8 cellular contexts compared by ENCODE assay signal in the genomic region with DNA sequence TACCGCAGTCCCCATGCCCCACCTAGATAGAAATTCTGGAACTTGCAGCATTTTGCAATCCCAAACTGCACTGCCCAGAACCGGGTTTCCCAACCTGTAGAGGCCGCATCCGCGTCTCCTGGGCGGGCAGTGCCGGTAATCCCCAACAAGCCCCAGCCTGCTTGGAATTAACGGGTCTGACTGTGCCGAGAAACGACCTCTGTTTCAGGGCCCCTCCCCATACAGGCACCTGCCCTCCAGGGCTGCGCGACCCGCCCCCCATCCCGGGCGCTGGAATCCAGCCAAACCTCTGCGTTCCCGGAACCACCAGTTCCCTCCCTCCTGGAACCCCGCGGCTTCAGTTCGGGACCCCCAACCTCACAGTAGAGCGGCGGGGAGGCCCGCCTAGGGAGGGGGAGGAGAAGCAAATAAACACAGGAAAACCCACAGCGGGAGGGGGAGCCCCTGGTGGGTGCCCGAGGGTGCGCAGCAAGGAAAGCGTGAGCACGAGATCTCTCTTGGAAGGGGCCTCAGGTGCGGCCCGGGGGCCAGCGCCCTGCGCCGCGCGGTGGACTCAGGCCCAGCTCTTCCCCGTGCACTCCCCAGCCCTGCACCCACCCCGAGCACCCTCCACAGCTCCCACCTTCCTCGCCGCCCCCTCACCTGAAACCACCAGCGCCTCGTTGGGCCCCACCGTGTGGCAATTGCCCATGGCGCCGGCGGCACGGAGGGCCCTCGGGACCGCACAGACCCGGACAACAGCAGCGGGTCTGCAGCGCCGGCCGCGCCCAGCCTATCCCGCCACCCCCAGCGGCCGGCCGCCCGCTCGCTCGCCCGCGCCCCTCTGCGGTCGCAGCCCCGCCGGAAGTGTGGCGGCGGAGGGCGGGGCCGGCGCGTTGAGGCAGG. TPM values are rescaled to one million over a fixed set of nuclear protein-coding genes. Genes with fewer than 3 reads are reported as not detected.
DNase-seq lines count a peak whose midpoint lies in the region; ATAC-seq and TF ChIP-seq lines count a peak whose summit lies in the region.

A gene with protein sequence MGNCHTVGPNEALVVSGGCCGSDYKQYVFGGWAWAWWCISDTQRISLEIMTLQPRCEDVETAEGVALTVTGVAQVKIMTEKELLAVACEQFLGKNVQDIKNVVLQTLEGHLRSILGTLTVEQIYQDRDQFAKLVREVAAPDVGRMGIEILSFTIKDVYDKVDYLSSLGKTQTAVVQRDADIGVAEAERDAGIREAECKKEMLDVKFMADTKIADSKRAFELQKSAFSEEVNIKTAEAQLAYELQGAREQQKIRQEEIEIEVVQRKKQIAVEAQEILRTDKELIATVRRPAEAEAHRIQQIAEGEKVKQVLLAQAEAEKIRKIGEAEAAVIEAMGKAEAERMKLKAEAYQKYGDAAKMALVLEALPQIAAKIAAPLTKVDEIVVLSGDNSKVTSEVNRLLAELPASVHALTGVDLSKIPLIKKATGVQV (minus strand): TSS at position 850 of the 885 bp plus-strand sequence. CDS start 159 bp downstream, at position 691.

- ATAC-seq in SK-N-SH treated with all-trans-retinoic acid at 6 μM for 48 hours (peak; percentile 80), upper lobe of right lung (peak; percentile 82), GM21423 (IDR thresholded peaks at IDR 0.05; ENCODE audit: unreplicated experiment) (no peak)

- TF ChIP-seq CTCF in cardiac muscle cell (IDR thresholded peaks at IDR 0.05; ENCODE audit: low read depth, low read length) (peak; percentile 19), upper lobe of right lung (IDR thresholded peaks at IDR 0.05) (peak; percentile 29)

- H3K4me1 ChIP-seq in cardiac muscle cell (ENCODE audit: low read depth) = peaks cover 12% of the 10 kb centered on the region
- peaks cover 50% of the 10 kb centered on the region for H3K4me1 ChIP-seq in upper lobe of right lung

- H3K27ac ChIP-seq in cardiac muscle cell (peak within 1 kb of the TSS; percentile 74), upper lobe of right lung (peak within 1 kb of the TSS; percentile 98)

- DNase-seq in GM04504 (ENCODE audit: low read depth) (peak; percentile 16), LHCN-M2 (ENCODE audit: low read depth) (peak; percentile 17), cardiac muscle cell (ENCODE audit: low read depth in 1 of 2, low spot score in 1 of 2) (peak; percentile 67 to 83), posterior vena cava (ENCODE audit: low spot score) (peak; percentile 91), upper lobe of right lung (peak; percentile 89)
- peak; percentile 74 for DNase-seq in activated naive CD8-positive, alpha-beta T cell treated with anti-CD3 and anti-CD28 coated beads for 36 hours

- H3K9me3 Mint-ChIP-seq in activated naive CD8-positive, alpha-beta T cell treated with anti-CD3 and anti-CD28 coated beads for 36 hours = no peaks in the 10 kb centered on the region

- peak within 1 kb of the TSS; percentile 80 for H3K4me3 ChIP-seq in cardiac muscle cell
- H3K4me3 ChIP-seq in upper lobe of right lung = peak within 1 kb of the TSS; percentile 89

- H3K4me3 Mint-ChIP-seq in activated naive CD8-positive, alpha-beta T cell treated with anti-CD3 and anti-CD28 coated beads for 36 hours = peak within 1 kb of the TSS; percentile 94

- peak within 1 kb of the TSS; percentile 95 for H3K27ac Mint-ChIP-seq in activated naive CD8-positive, alpha-beta T cell treated with anti-CD3 and anti-CD28 coated beads for 36 hours

- H3K27me3 Mint-ChIP-seq in activated naive CD8-positive, alpha-beta T cell treated with anti-CD3 and anti-CD28 coated beads for 36 hours = no peaks in the 10 kb centered on the region

- intact Hi-C loops in posterior vena cava (cut with DNase I) = loop anchor here (10.0 kb wide), 2 partner anchors 132 to 142 kb away; no protein-coding TSS in a partner anchor
- intact Hi-C loops in upper lobe of right lung (cut with DNase I) = no loop called here

- H3K9me3 ChIP-seq in cardiac muscle cell (ENCODE audit: low read depth) (no peaks in the 10 kb centered on the region), upper lobe of right lung (no peaks in the 10 kb centered on the region)

- H3K27me3 ChIP-seq in cardiac muscle cell (no peaks in the 10 kb centered on the region), upper lobe of right lung (no peaks in the 10 kb centered on the region)

- H3K4me1 Mint-ChIP-seq in activated naive CD8-positive, alpha-beta T cell treated with anti-CD3 and anti-CD28 coated beads for 36 hours = peaks cover 64% of the 10 kb centered on the region

- H3K36me3 ChIP-seq in cardiac muscle cell (no peaks in the 10 kb centered on the region), upper lobe of right lung (no peaks in the 10 kb centered on the region)

- H3K36me3 Mint-ChIP-seq in activated naive CD8-positive, alpha-beta T cell treated with anti-CD3 and anti-CD28 coated beads for 36 hours = peaks cover 46% of the 10 kb centered on the region

TF ChIP-seq in SK-N-SH treated with all-trans-retinoic acid at 6 μM for 48 hours, 23 proteins besides CTCF, POLR2A, EP300 and RAD21:
- TF ChIP-seq ZFP30 (CRISPR knock-in tag; IDR thresholded peaks at IDR 0.05) = no peak
- TF ChIP-seq, protein P1, sequence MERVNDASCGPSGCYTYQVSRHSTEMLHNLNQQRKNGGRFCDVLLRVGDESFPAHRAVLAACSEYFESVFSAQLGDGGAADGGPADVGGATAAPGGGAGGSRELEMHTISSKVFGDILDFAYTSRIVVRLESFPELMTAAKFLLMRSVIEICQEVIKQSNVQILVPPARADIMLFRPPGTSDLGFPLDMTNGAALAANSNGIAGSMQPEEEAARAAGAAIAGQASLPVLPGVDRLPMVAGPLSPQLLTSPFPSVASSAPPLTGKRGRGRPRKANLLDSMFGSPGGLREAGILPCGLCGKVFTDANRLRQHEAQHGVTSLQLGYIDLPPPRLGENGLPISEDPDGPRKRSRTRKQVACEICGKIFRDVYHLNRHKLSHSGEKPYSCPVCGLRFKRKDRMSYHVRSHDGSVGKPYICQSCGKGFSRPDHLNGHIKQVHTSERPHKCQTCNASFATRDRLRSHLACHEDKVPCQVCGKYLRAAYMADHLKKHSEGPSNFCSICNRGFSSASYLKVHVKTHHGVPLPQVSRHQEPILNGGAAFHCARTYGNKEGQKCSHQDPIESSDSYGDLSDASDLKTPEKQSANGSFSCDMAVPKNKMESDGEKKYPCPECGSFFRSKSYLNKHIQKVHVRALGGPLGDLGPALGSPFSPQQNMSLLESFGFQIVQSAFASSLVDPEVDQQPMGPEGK (CRISPR knock-in tag; IDR thresholded peaks at IDR 0.05; ENCODE audit: borderline replicate concordance) = peak; percentile 53; the same call in 1 of the 2 replicates
- no peak for TF ChIP-seq PPARA (CRISPR knock-in tag; IDR thresholded peaks at IDR 0.05; ENCODE audit: borderline replicate concordance)

RNA-seq across cellular contexts. Expression of the gene that starts here (rescaled TPM):
- total RNA-seq in LHCN-M2 (2014; rRNA removed) (23.7 and 31.6 TPM in 2 replicates), cardiac muscle cell (102 and 110 TPM in 2 replicates), posterior vena cava (100 to 1,000 TPM in 1 of 2 donors, 10 to 100 TPM in 1; 99.0 to 101 TPM), upper lobe of right lung (157 TPM)
- 62.1 TPM for polyA plus RNA-seq in LHCN-M2 (2012)
- 10 to 100 TPM; 56.2 to 65.2 TPM for total RNA-seq in activated naive CD8-positive, alpha-beta T cell treated with anti-CD3 and anti-CD28 coated beads for 36 hours
- 145 and 158 TPM in 2 replicates for polyA plus RNA-seq in cardiac muscle cell

Comparison
In these comparisons a context has a peak if more than half of its experiments do, and no peak if none do; other contexts are left out.
1. DNase-seq: peak in every context shown above with its lines; median percentile 91 in posterior vena cava; 89 in upper lobe of right lung; 75 in cardiac muscle cell; 74 in activated naive CD8-positive, alpha-beta T cell treated with anti-CD3 and anti-CD28 coated beads for 36 hours; 17 in LHCN-M2; 16 in GM04504.